Comparison of ENCODE assay signal across 23 cellular contexts in the genomic region with DNA sequence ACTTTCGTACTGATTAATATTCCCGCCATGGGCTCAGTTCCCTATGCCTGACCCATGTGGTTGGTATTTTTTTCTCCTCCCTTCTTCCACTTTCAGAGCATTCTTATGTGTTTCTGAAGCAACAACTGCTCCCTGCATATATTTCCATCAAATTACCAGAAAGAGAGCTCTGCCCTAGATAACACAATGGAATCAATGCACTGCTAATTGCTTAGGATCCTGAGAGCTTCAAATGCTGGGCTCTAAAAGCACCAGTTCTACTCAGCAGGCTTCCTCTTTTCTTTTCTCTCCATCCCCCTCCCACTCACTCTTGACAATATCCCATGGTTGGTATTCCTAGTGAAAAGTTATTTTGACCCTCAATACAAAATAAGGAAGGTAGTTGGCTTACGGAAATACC. TPM values are rescaled to one million over a fixed set of nuclear protein-coding genes. Genes with fewer than 3 reads are reported as not detected.
"Had no signal": no experiment of that assay in that cellular context is flagged by ENCODE, and none has a peak within 500 bp of the region (broad histone marks: within the 10 kb centered on the region; RNA-seq: fewer than 3 reads in every experiment).

No MANE protein-coding gene starts in this region.

- H3K36me3 Mint-ChIP-seq: naive thymus-derived CD8-positive, alpha-beta T cell had no signal

- H3K9me3 ChIP-seq: heart left ventricle, psoas muscle, sigmoid colon, tibial nerve, uterus had no signal

- DNase-seq: activated CD4-positive, alpha-beta T cell treated with anti-CD3 and anti-CD28 coated beads, Interleukin-2, amount 50 U/mL, for 1 hour; activated CD8-positive, alpha-beta memory T cell treated with anti-CD3 and anti-CD28 coated beads for 24 hours; activated naive CD4-positive, alpha-beta T cell treated with anti-CD3 and anti-CD28 coated beads for 36 hours; effector CD8-positive, alpha-beta T cell; foreskin melanocyte; islet precursor cell; mammary epithelial cell; naive thymus-derived CD8-positive, alpha-beta T cell; psoas muscle; sigmoid colon; stimulated activated CD4-positive, alpha-beta T cell treated with anti-CD3 and anti-CD28 coated beads, Interleukin-1b, Interleukin-23, amount 100 ng/mL, for 48 hours; uterus had no signal

- H3K4me3 Mint-ChIP-seq: activated naive CD4-positive, alpha-beta T cell treated with anti-CD3 and anti-CD28 coated beads for 36 hours; naive thymus-derived CD8-positive, alpha-beta T cell; T-helper 2 cell treated with Interferon-gamma antibody and Interleukin-4, amounts not matched to agents 5 μg/mL and 100 μg/mL, for 36 hours had no signal

- H3K4me1 Mint-ChIP-seq: naive thymus-derived CD8-positive, alpha-beta T cell had no signal

- H3K9me3 Mint-ChIP-seq: activated naive CD4-positive, alpha-beta T cell treated with anti-CD3 and anti-CD28 coated beads for 36 hours; naive thymus-derived CD8-positive, alpha-beta T cell; T-helper 2 cell treated with Interferon-gamma antibody and Interleukin-4, amounts not matched to agents 5 μg/mL and 100 μg/mL, for 36 hours had no signal

- H3K27me3 ChIP-seq: cardiac muscle cell, heart left ventricle, sigmoid colon, tibial nerve, uterus had no signal

- ATAC-seq: activated CD4-positive, CD25-positive, alpha-beta regulatory T cell treated with anti-CD3 and anti-CD28 coated beads, Interleukin-2, amount 50 U/mL, for 24 hours; left lobe of liver; naive thymus-derived CD8-positive, alpha-beta T cell had no signal

- H3K27ac ChIP-seq: coronary artery, sigmoid colon, tibial nerve, uterus had no signal

- H3K4me1 ChIP-seq: sigmoid colon, tibial nerve, uterus had no signal

- H3K4me3 ChIP-seq: cardiac muscle cell, coronary artery, heart left ventricle, psoas muscle, sigmoid colon, tibial nerve, uterus had no signal

- H3K36me3 ChIP-seq: cardiac muscle cell, heart left ventricle, sigmoid colon, tibial nerve, uterus had no signal

RNA-seq across cellular contexts. Expression of gene TECTB, which starts 5.3 kb away (rescaled TPM):
- total RNA-seq: activated naive CD4-positive, alpha-beta T cell treated with anti-CD3 and anti-CD28 coated beads for 36 hours; astrocyte; cardiac muscle cell; heart left ventricle; mammary epithelial cell; mucosa of gallbladder; naive thymus-derived CD8-positive, alpha-beta T cell; omental fat pad; psoas muscle; sigmoid colon; SK-MEL-5; tibial nerve; uterus had no signal
- polyA plus RNA-seq: cardiac muscle cell; heart left ventricle; mammary epithelial cell; naive thymus-derived CD8-positive, alpha-beta T cell; psoas muscle; sigmoid colon had no signal
